Comparison of ENCODE assay signal across 10 cellular contexts in the genomic region with DNA sequence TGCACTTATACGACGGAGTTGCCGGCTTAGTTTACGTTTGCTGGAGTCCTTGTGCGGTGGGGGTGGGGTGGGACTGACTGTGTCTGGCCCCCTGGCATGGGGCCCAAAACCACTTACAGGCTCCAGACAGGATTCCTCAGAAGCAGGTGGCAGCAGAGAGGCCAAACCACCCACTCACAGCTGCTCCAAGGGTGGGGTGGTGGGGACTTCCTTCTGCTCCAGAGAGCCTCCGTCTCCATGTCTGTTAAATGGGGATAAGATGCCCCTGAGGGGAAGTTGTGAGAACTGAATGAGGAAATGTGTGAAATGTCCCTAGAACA. TPM values are rescaled to one million over a fixed set of nuclear protein-coding genes. Genes with fewer than 3 reads are reported as not detected.
DNase-seq lines count a peak whose midpoint lies in the region; ATAC-seq, FAIRE-seq and TF ChIP-seq lines count a peak whose summit lies in the region.
"Had no signal": no experiment of that assay in that cellular context is flagged by ENCODE, and none has a peak within 500 bp of the region (broad histone marks: within the 10 kb centered on the region; RNA-seq: fewer than 3 reads in every experiment).

No MANE protein-coding gene starts in this region.

- no peak overlapping the region for H3K27ac Mint-ChIP-seq in chondrocyte (ENCODE audit: unreplicated experiment)
- no peak overlapping the region for H3K27ac Mint-ChIP-seq in activated naive CD4-positive, alpha-beta T cell treated with anti-CD3 and anti-CD28 coated beads for 36 hours
- H3K27ac Mint-ChIP-seq in stimulated activated effector memory CD8-positive, alpha-beta T cell treated with anti-CD3 and anti-CD28 coated beads, Interleukin-12 subunit alpha, Interleukin-12 subunit beta, amount 100 ng/mL, for 72 hours = no peak overlapping the region

- peaks cover 8% of the 10 kb centered on the region for H3K9me3 Mint-ChIP-seq in chondrocyte (ENCODE audit: low read depth)
- H3K9me3 Mint-ChIP-seq in activated naive CD4-positive, alpha-beta T cell treated with anti-CD3 and anti-CD28 coated beads for 36 hours = no peaks in the 10 kb centered on the region
- H3K9me3 Mint-ChIP-seq in stimulated activated effector memory CD8-positive, alpha-beta T cell treated with anti-CD3 and anti-CD28 coated beads, Interleukin-12 subunit alpha, Interleukin-12 subunit beta, amount 100 ng/mL, for 72 hours = peaks cover 4% of the 10 kb centered on the region

- FAIRE-seq in pancreas (lab: Jason Lieb, UNC) = no peak
- FAIRE-seq: HepG2 had no signal

- TF ChIP-seq CTCF in chondrocyte (IDR thresholded peaks at IDR 0.05) (peak; percentile 39), pancreas (IDR thresholded peaks at IDR 0.05) (no peak)

- H3K36me3 Mint-ChIP-seq in chondrocyte (ENCODE audit: low read depth) = peaks cover 6% of the 10 kb centered on the region
- no peaks in the 10 kb centered on the region for H3K36me3 Mint-ChIP-seq in activated naive CD4-positive, alpha-beta T cell treated with anti-CD3 and anti-CD28 coated beads for 36 hours (ENCODE audit: low read depth)
- H3K36me3 Mint-ChIP-seq in stimulated activated effector memory CD8-positive, alpha-beta T cell treated with anti-CD3 and anti-CD28 coated beads, Interleukin-12 subunit alpha, Interleukin-12 subunit beta, amount 100 ng/mL, for 72 hours = no peaks in the 10 kb centered on the region

- H3K4me1 ChIP-seq in pancreas = no peaks in the 10 kb centered on the region

- intact Hi-C loops in pancreas (cut with DNase I) = no loop called here
- intact Hi-C loops in activated naive CD4-positive, alpha-beta T cell treated with anti-CD3 and anti-CD28 coated beads for 36 hours (cut with micrococcal nuclease) = no loop called here

- DNase-seq in DMS79 (lab: John Stamatoyannopoulos, UW) (peak; percentile 89), NCI-H2196 treated with DMSO at 0.1 percent for 48 hours (lab: John Stamatoyannopoulos, UW; ENCODE audit: unreplicated experiment) (peak; percentile 86), chondrocyte (ENCODE audit: low spot score) (no peak), pancreas (peak in 5 of 6 donors; percentile 37 to 61 (median 56)), SKM-1 (lab: John Stamatoyannopoulos, UW; ENCODE audit: unreplicated experiment) (no peak), germinal center (ENCODE audit: low spot score) (no peak)
- DNase-seq in activated naive CD4-positive, alpha-beta T cell treated with anti-CD3 and anti-CD28 coated beads for 36 hours = no peak
- no peak for DNase-seq in stimulated activated effector memory CD8-positive, alpha-beta T cell treated with anti-CD3 and anti-CD28 coated beads, Interleukin-12 subunit alpha, Interleukin-12 subunit beta, amount 100 ng/mL, for 72 hours (ENCODE audit: low spot score in 2 of 2)

- H3K27me3 ChIP-seq in pancreas = no peaks in the 10 kb centered on the region

- H3K27me3 Mint-ChIP-seq in chondrocyte (ENCODE audit: low read depth) = peaks cover 46% of the 10 kb centered on the region
- peaks cover 12% of the 10 kb centered on the region for H3K27me3 Mint-ChIP-seq in activated naive CD4-positive, alpha-beta T cell treated with anti-CD3 and anti-CD28 coated beads for 36 hours (ENCODE audit: low read depth)

- H3K27ac ChIP-seq in pancreas = no peak overlapping the region

- CTCF ChIA-PET in activated naive CD4-positive, alpha-beta T cell treated with anti-CD3 and anti-CD28 coated beads for 36 hours (lab: Charles Lee) = no interaction called here

- peak; percentile 37 to 81 (median 70) for ATAC-seq in pancreas
- ATAC-seq in stimulated activated effector memory CD8-positive, alpha-beta T cell treated with anti-CD3 and anti-CD28 coated beads, Interleukin-12 subunit alpha, Interleukin-12 subunit beta, amount 100 ng/mL, for 72 hours = no peak
- ATAC-seq: HepG2 had no signal

- H3K9me3 ChIP-seq in pancreas = no peaks in the 10 kb centered on the region

- H3K36me3 ChIP-seq in pancreas = no peaks in the 10 kb centered on the region

- 6 to 10% methylated on average over 6 of the region's 6 CpGs for WGBS in pancreas, 2 donors

- H3K4me3 Mint-ChIP-seq in chondrocyte (ENCODE audit: unreplicated experiment) = no peak overlapping the region
- no peak overlapping the region for H3K4me3 Mint-ChIP-seq in activated naive CD4-positive, alpha-beta T cell treated with anti-CD3 and anti-CD28 coated beads for 36 hours
- no peak overlapping the region for H3K4me3 Mint-ChIP-seq in stimulated activated effector memory CD8-positive, alpha-beta T cell treated with anti-CD3 and anti-CD28 coated beads, Interleukin-12 subunit alpha, Interleukin-12 subunit beta, amount 100 ng/mL, for 72 hours

- peaks cover 29% of the 10 kb centered on the region for H3K4me1 Mint-ChIP-seq in chondrocyte (ENCODE audit: low read depth)
- no peaks in the 10 kb centered on the region for H3K4me1 Mint-ChIP-seq in activated naive CD4-positive, alpha-beta T cell treated with anti-CD3 and anti-CD28 coated beads for 36 hours (ENCODE audit: low read depth)
- peaks cover 5% of the 10 kb centered on the region for H3K4me1 Mint-ChIP-seq in stimulated activated effector memory CD8-positive, alpha-beta T cell treated with anti-CD3 and anti-CD28 coated beads, Interleukin-12 subunit alpha, Interleukin-12 subunit beta, amount 100 ng/mL, for 72 hours

- no peak overlapping the region for H3K4me3 ChIP-seq in pancreas

RNA-seq across cellular contexts. Expression of a gene that starts 36.7 kb away (rescaled TPM):
- total RNA-seq in chondrocyte (not detected in 3 replicates), pancreas (under 1 TPM in 1 of 6 donors, not detected in 5; 0.06 TPM)
- polyA plus RNA-seq in pancreas = not detected
- total RNA-seq in activated naive CD4-positive, alpha-beta T cell treated with anti-CD3 and anti-CD28 coated beads for 36 hours = not detected
- total RNA-seq: T-helper 2 cell treated with Interferon-gamma antibody and Interleukin-4, amounts not matched to agents 100 ng/mL and 5 ng/mL, for 36 hours had no signal

Comparison
In these comparisons a context has a peak if more than half of its experiments do, and no peak if none do; other contexts are left out.
1. DNase-seq: peak in DMS79 (single experiment), NCI-H2196 treated with DMSO at 0.1 percent for 48 hours (single experiment) and pancreas (5 of 6); none in chondrocyte (single experiment), activated naive CD4-positive, alpha-beta T cell treated with anti-CD3 and anti-CD28 coated beads for 36 hours (single experiment), SKM-1 (single experiment), stimulated activated effector memory CD8-positive, alpha-beta T cell treated with anti-CD3 and anti-CD28 coated beads, Interleukin-12 subunit alpha, Interleukin-12 subunit beta, amount 100 ng/mL, for 72 hours (0 of 2) and germinal center (single experiment).